ENCODE assay signal across 8 cellular contexts in the genomic region with DNA sequence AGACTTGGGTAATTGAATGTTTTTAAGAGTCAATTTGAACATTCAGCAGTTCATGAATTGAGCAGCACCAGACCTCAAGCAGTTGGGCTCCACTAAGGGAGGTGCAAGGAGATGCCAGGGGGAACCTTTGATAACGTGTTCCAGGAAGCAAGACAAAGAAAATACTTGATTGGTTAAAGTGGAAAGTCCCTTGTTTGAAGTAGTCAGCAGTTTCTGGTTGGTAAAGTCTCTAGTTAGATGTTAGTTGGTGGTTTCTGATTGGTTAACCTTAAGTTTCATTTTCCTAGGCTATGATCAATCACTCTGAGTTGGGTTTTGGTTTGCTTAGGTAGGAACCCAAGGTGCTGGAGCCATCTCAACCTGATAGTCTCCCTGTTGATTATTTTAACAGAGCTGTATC. TPM values are rescaled to one million over a fixed set of nuclear protein-coding genes. Genes with fewer than 3 reads are reported as not detected.
DNase-seq lines count a peak whose midpoint lies in the region; ATAC-seq and TF ChIP-seq lines count a peak whose summit lies in the region.

No MANE protein-coding gene starts in this region.

- BruUV-seq in mammary epithelial cell (replicated peaks; lab: Mats Ljungman, UMichigan), result no TSS peak
- BruUV-seq in MCF 10A (replicated peaks; lab: Mats Ljungman, UMichigan), result no TSS peak

- WGBS in mammary epithelial cell (ENCODE audit: low coverage, missing lambda C conversion rate), result 40% methylated on average over 1 of the region's 1 CpG
- 6 to 14% (median 10%) methylated on average over 1 of the region's 1 CpG for WGBS in stomach, 5 donors

- H3K36me3 Mint-ChIP-seq in MCF 10A (ENCODE audit: insufficient read depth, unreplicated experiment), result no peaks in the 10 kb centered on the region
- H3K36me3 Mint-ChIP-seq in central memory CD8-positive, alpha-beta T cell (ENCODE audit: insufficient read depth), result peaks cover 17% of the 10 kb centered on the region

- H3K27me3 Mint-ChIP-seq in MCF 10A (ENCODE audit: insufficient read depth, unreplicated experiment), result no peaks in the 10 kb centered on the region
- no peaks in the 10 kb centered on the region for H3K27me3 Mint-ChIP-seq in central memory CD8-positive, alpha-beta T cell

- in situ Hi-C loops in mammary epithelial cell (cut with MboI; ENCODE audit: low sequenced_read_pairs in 2 of 2), result no loop called here

- H3K4me3 Mint-ChIP-seq in MCF 10A (ENCODE audit: unreplicated experiment), result no peak overlapping the region
- peak overlapping the region; percentile 36 for H3K4me3 Mint-ChIP-seq in central memory CD8-positive, alpha-beta T cell

- no peak overlapping the region for H3K27ac Mint-ChIP-seq in MCF 10A (ENCODE audit: low read depth, unreplicated experiment)
- peak overlapping the region; percentile 86 for H3K27ac Mint-ChIP-seq in central memory CD8-positive, alpha-beta T cell (ENCODE audit: low read depth)

- H3K9me3 ChIP-seq in mammary epithelial cell (replicated peaks; ENCODE audit: insufficient read depth, low read length) (no peaks in the 10 kb centered on the region), stomach (no peaks in the 10 kb centered on the region)

- POLR2A ChIA-PET in MCF 10A (lab: Yijun Ruan, JAX), result no interaction called here

- H3K4me3 ChIP-seq in mammary epithelial cell (replicated peaks in 1 of 3; ENCODE audit: insufficient read depth in 1 of 3, low read depth in 2 of 3, low read length in 3 of 3), result no peak overlapping the region
- no peak overlapping the region for H3K4me3 ChIP-seq in stomach

- peaks cover 3% of the 10 kb centered on the region for H3K4me1 ChIP-seq in mammary epithelial cell (ENCODE audit: insufficient read depth, low read length)
- H3K4me1 ChIP-seq in stomach, result peaks cover 0 to 6% (median 2%) of the 10 kb centered on the region in 4 donors

- CTCF ChIA-PET in mammary epithelial cell (lab: Charles Lee; ENCODE audit: low non-redundant PET) (no interaction called here), MCF 10A (lab: Yijun Ruan, JAX) (interaction anchor here (0.6 kb wide), 1 partner anchor 40 kb away, joined by 3 read pairs; no protein-coding TSS in a partner anchor)

- TF ChIP-seq CTCF in mammary epithelial cell (conservative IDR thresholded peaks at IDR 0.05 in 1 of 2, IDR thresholded peaks at IDR 0.05 in 1 of 2; ENCODE audit: extremely low read depth in 1 of 2, insufficient read depth in 1 of 2, low read depth in 1 of 2, low read length in 2 of 2), result no peak
- no peak for TF ChIP-seq CTCF in MCF 10A (IDR thresholded peaks at IDR 0.05; ENCODE audit: unreplicated experiment)
- TF ChIP-seq CTCF in stomach (IDR thresholded peaks at IDR 0.05), result no peak

- ATAC-seq in central memory CD8-positive, alpha-beta T cell (replicated peaks; ENCODE audit: extremely low read depth, poor library complexity, severe bottlenecking), result peak; percentile 60

- no peak overlapping the region for H3K4me2 ChIP-seq in mammary epithelial cell (ENCODE audit: insufficient read depth, low read depth, low read length)

- dilution Hi-C loops in mammary epithelial cell (cut with HindIII; ENCODE audit: low sequenced_read_pairs), result no loop called here

- H3K9me3 Mint-ChIP-seq in MCF 10A (ENCODE audit: unreplicated experiment), result no peaks in the 10 kb centered on the region
- no peaks in the 10 kb centered on the region for H3K9me3 Mint-ChIP-seq in central memory CD8-positive, alpha-beta T cell

- no peaks in the 10 kb centered on the region for H3K4me1 Mint-ChIP-seq in MCF 10A (ENCODE audit: insufficient read depth, unreplicated experiment)
- H3K4me1 Mint-ChIP-seq in central memory CD8-positive, alpha-beta T cell, result peaks cover 30% of the 10 kb centered on the region

- no peak for TF ChIP-seq EP300 in stomach (IDR thresholded peaks at IDR 0.05)

- DNase-seq in mammary epithelial cell (peak; percentile 63), MCF 10A (ENCODE audit: unreplicated experiment) (no peak), T-helper 2 cell (peak in 4 of 5 experiments; percentile 22 to 89 (median 48)), stomach (no peak), AG20443 (ENCODE audit: low spot score) (no peak), nucleus accumbens (lab: John Stamatoyannopoulos, UW) (no peak), putamen (ENCODE audit: low spot score) (no peak)
- peak in 1 of 2 donors; percentile 28 for DNase-seq in central memory CD8-positive, alpha-beta T cell (ENCODE audit: low spot score in 2 of 2)

- intact Hi-C loops in mammary epithelial cell (cut with micrococcal nuclease) (no loop called here), MCF 10A (cut with micrococcal nuclease) (no loop called here), stomach (cut with DNase I; ENCODE audit: low total_unique reads) (no loop called here)

- no peak for TF ChIP-seq POLR2A in stomach (IDR thresholded peaks at IDR 0.05)

- H3K36me3 ChIP-seq in mammary epithelial cell (ENCODE audit: insufficient read depth, low read length) (no peaks in the 10 kb centered on the region), stomach (peaks cover 0 to 12% (median 5%) of the 10 kb centered on the region in 4 donors)

- no peaks in the 10 kb centered on the region for H3K79me2 ChIP-seq in mammary epithelial cell (ENCODE audit: insufficient read depth, low read length)

- H3K27ac ChIP-seq in mammary epithelial cell (ENCODE audit: insufficient read depth, low read depth, low read length) (no peak overlapping the region), stomach (peak overlapping the region in 4 of 5 donors; percentile 4 to 80 (median 23))

- no peaks in the 10 kb centered on the region for H4K20me1 ChIP-seq in mammary epithelial cell (ENCODE audit: insufficient read depth, low read length)

- H2AFZ ChIP-seq in mammary epithelial cell (ENCODE audit: low read depth, low read length), result no peak overlapping the region

- no peak overlapping the region for H3K9ac ChIP-seq in mammary epithelial cell (ENCODE audit: insufficient read depth, low read length)

- no peaks in the 10 kb centered on the region for H3K27me3 ChIP-seq in mammary epithelial cell (ENCODE audit: insufficient read depth, low read length)
- H3K27me3 ChIP-seq in stomach, result no peaks in the 10 kb centered on the region

RNA-seq across cellular contexts. Expression of a gene that starts 4.0 kb away (rescaled TPM):
- total RNA-seq in mammary epithelial cell (10 to 100 TPM in 1 of 2 donors, 1 to 10 TPM in 1; 7.6 to 10.2 TPM), MCF 10A (2022) (1.7 and 2.4 TPM in 2 replicates), stomach (10 to 100 TPM in 2 of 5 donors, 1 to 10 TPM in 2, under 1 TPM in 1; 0.58 to 18.7 (median 1.8) TPM)
- polyA plus RNA-seq in mammary epithelial cell (7.0 TPM), stomach (1 to 10 TPM; 4.4 to 9.6 (median 5.9) TPM)
- polyA minus RNA-seq in mammary epithelial cell, result 1.9 TPM

Comparison
In these comparisons a context has a peak if more than half of its experiments do, and no peak if none do; other contexts are left out.
1. DNase-seq: peak in mammary epithelial cell (single experiment) and T-helper 2 cell (4 of 5); none in MCF 10A (single experiment), stomach (single experiment), AG20443 (single experiment), nucleus accumbens (0 of 56) and putamen (single experiment).